8 cellular contexts compared by ENCODE assay signal in the genomic region with DNA sequence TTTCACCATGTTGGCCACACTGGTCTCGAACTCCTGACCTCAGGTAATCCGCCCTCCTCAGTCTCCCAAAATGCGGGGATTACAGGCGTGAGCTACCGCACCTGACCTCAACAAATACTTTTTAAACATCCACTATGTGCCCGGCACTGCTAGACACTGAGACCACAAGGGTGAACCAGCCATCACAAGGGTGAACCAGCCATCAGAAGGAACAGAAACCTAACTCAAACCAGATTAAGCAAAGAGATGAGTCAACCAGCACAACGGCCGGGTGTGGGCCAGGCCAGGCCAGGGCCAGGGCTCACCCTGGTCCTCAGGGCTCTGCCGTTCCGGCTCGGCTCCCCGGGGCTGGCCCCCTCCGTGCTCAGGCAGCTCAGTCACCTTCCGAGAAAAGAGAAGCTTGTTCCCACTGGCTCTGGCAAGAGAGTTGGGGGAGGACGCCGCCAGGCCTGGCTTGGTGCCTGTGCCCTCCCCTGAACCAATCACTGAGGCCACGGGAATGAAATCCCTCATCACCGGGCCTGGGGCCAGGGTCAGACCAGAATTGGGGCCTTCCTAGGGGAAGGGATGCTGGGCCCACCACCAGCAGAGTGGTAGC. TPM values are rescaled to one million over a fixed set of nuclear protein-coding genes. Genes with fewer than 3 reads are reported as not detected.
A peak's percentile ranks its signal among the peaks of the same experiment; 100 is the strongest.
DNase-seq lines count a peak whose midpoint lies in the region; ATAC-seq and TF ChIP-seq lines count a peak whose summit lies in the region.

No MANE protein-coding gene starts in this region.

- H3K27ac ChIP-seq in ascending aorta (peak overlapping the region; percentile 13 to 29), SJCRH30 (no peak overlapping the region)

- H3K4me1 ChIP-seq in ascending aorta = peaks cover 0 to 11% of the 10 kb centered on the region in 2 donors
- H3K4me1 ChIP-seq in SJCRH30 = peaks cover 15% of the 10 kb centered on the region

- intact Hi-C loops in ascending aorta (cut with DNase I) = loop anchor here (1.0 kb wide), 1 partner anchor 83 kb away; no protein-coding TSS in a partner anchor

- ATAC-seq in HG02588 (IDR thresholded peaks at IDR 0.05; ENCODE audit: unreplicated experiment) = peak; percentile 58

- TF ChIP-seq CTCF in ascending aorta (IDR thresholded peaks at IDR 0.05) = no peak

- H3K4me3 ChIP-seq in ascending aorta (no peak overlapping the region), SJCRH30 (no peak overlapping the region)

- H3K36me3 ChIP-seq in ascending aorta = no peaks in the 10 kb centered on the region
- H3K36me3 ChIP-seq in SJCRH30 = no peaks in the 10 kb centered on the region

- DNase-seq in EH (ENCODE audit: low read depth) = peak; percentile 54
- peak; percentile 56 to 83 for DNase-seq in ascending aorta (ENCODE audit: low spot score in 2 of 2)
- DNase-seq in midbrain (lab: John Stamatoyannopoulos, UW) = peak; percentile 70
- no peak for DNase-seq in OCI-M1 (lab: John Stamatoyannopoulos, UW)
- no peak for DNase-seq in SJCRH30
- DNase-seq in ACHN = no peak
- DNase-seq in H4 (ENCODE audit: low spot score) = no peak

- in situ Hi-C loops in ACHN (cut with HindIII; ENCODE audit: low pct_ligation_motif_present, low pct_unique_long_range_greater_than_20kb, low sequenced_read_pairs) = no loop called here

- H3K9me3 ChIP-seq in ascending aorta = no peaks in the 10 kb centered on the region
- no peaks in the 10 kb centered on the region; the same call in 1 of the 2 replicates for H3K9me3 ChIP-seq in SJCRH30 (replicated peaks)

- H3K27me3 ChIP-seq in ascending aorta = no peaks in the 10 kb centered on the region
- no peaks in the 10 kb centered on the region for H3K27me3 ChIP-seq in SJCRH30

RNA-seq across cellular contexts. Expression of gene TEX44, which starts 4.4 kb away (rescaled TPM):
- not detected for total RNA-seq in ascending aorta
- not detected in 2 replicates for total RNA-seq in SJCRH30 (2014; rRNA removed; shearing (Covaris generic))
- total RNA-seq in H4 (2014; rRNA removed; shearing (Covaris generic)) = not detected in 2 replicates

Comparison
In these comparisons a context has a peak if more than half of its experiments do, and no peak if none do; other contexts are left out.
1. DNase-seq: peak in EH (single experiment), ascending aorta (2 of 2) and midbrain (single experiment); none in OCI-M1 (single experiment), SJCRH30 (0 of 2), ACHN (single experiment) and H4 (single experiment).